Comparison of ENCODE assay signal across 22 cellular contexts in the genomic region with DNA sequence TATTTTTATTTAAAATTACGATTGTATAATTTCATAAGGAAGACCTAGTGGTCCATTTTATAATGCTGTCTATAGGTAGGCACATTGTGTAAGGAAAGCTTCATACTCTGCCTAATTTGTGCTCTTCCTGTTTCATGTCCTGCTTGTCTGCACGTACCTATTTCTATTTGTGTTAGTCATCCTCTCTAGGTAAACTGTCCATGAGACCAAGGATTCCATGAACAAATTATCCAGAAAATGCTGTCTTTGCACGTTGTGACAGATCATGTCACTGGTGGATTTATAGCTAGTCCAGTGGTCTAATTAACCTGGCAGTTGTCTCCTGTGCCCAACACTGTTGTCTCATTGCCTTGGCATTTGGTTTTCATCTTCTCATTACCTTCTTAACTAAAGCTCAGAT. TPM values are rescaled to one million over a fixed set of nuclear protein-coding genes. Genes with fewer than 3 reads are reported as not detected.
"Had no signal": no experiment of that assay in that cellular context is flagged by ENCODE, and none has a peak within 500 bp of the region (broad histone marks: within the 10 kb centered on the region; RNA-seq: fewer than 3 reads in every experiment).

No MANE protein-coding gene starts in this region.

- H3K36me3 ChIP-seq: ovary, right atrium auricular region, sigmoid colon, vagina had no signal

- H3K4me3 ChIP-seq: coronary artery, esophagus squamous epithelium, ovary, right atrium auricular region, sigmoid colon, skin epidermis, testis, tibial nerve, upper lobe of right lung, vagina had no signal

- ATAC-seq: naive thymus-derived CD8-positive, alpha-beta T cell; stimulated activated naive B cell treated with anti-CD40 and anti-IgM and Interleukin-4, amounts not matched to agents 10 μg/mL and 1 μg/mL and 100 μg/mL, for 72 hours; stimulated activated naive CD8-positive, alpha-beta T cell treated with anti-CD3 and anti-CD28 coated beads, Interleukin-15, amount 100 ng/mL, for 72 hours; upper lobe of right lung had no signal

- DNase-seq: effector CD4-positive, alpha-beta T cell; esophagus squamous epithelium; foreskin fibroblast; head of caudate nucleus; hippocampal formation; naive thymus-derived CD8-positive, alpha-beta T cell; nucleus accumbens; ovary; sigmoid colon; stimulated activated CD4-positive, alpha-beta T cell treated with anti-CD3 and anti-CD28 coated beads, Interleukin-2, amount 100 ng/mL, for 24 hours; stimulated activated CD4-positive, alpha-beta T cell treated with anti-CD3 and anti-CD28 coated beads, Interleukin-4, amount 100 ng/mL, for 4 hours; stimulated activated naive B cell treated with anti-CD40 and anti-IgM and Interleukin-4, amounts not matched to agents 10 μg/mL and 1 μg/mL and 100 μg/mL, for 72 hours; stimulated activated naive CD8-positive, alpha-beta T cell treated with anti-CD3 and anti-CD28 coated beads, Interleukin-15, amount 100 ng/mL, for 72 hours; testis; upper lobe of right lung had no signal

- H3K27me3 ChIP-seq: esophagus squamous epithelium, ovary, right atrium auricular region, sigmoid colon, testis, tibial nerve, upper lobe of right lung, vagina had no signal

RNA-seq across cellular contexts. Expression of a gene that starts 44.8 kb away (rescaled TPM):
- total RNA-seq: esophagus squamous epithelium, lung microvascular endothelial cell, mesenteric fat pad, vagina had no signal
